ENCODE assay signal across 23 cellular contexts in genomic region chr6:40039042-40039441, GRCh38.
"Had no signal": no experiment of that assay in that cellular context is flagged by ENCODE, and none has a peak within 500 bp of the region (broad histone marks: within the 10 kb centered on the region; RNA-seq: fewer than 3 reads in every experiment).

No MANE protein-coding gene starts in this region.

- H3K4me3 ChIP-seq: esophagus squamous epithelium, gastrocnemius medialis, heart right ventricle, left lung, lower lobe of right lung, mucosa of descending colon had no signal

- H3K27ac Mint-ChIP-seq: dendritic cell treated with granulocyte-macrophage colony-stimulating factor and Interleukin-4, amounts not matched to agents 40 ng/mL and 50 ng/mL, for 4 days; mesothelial cell of epicardium; naive B cell had no signal

- H3K4me1 Mint-ChIP-seq: mesothelial cell of epicardium, naive B cell had no signal

- FAIRE-seq: colon, endothelial cell of umbilical vein, islet of Langerhans, keratinocyte had no signal

- H3K36me3 Mint-ChIP-seq: mesothelial cell of epicardium, naive B cell had no signal

- H3K4me3 Mint-ChIP-seq: dendritic cell treated with granulocyte-macrophage colony-stimulating factor and Interleukin-4, amounts not matched to agents 40 ng/mL and 50 ng/mL, for 4 days; mesothelial cell of epicardium; naive B cell had no signal

- H3K36me3 ChIP-seq: esophagus squamous epithelium, gastrocnemius medialis, heart right ventricle, left lung, lower lobe of right lung had no signal

- H3K9me3 ChIP-seq: gastrocnemius medialis, lower lobe of right lung, mucosa of descending colon had no signal

- DNase-seq: cortex of kidney; effector CD8-positive, alpha-beta T cell; esophagus squamous epithelium; foreskin fibroblast; foreskin melanocyte; gastrocnemius medialis; glutamatergic neuron; head of caudate nucleus; heart right ventricle; hippocampal formation; left cardiac atrium; left ventricle myocardium superior; lower lobe of right lung; mesenchymal stem cell; mucosa of descending colon; naive B cell had no signal

- H3K9me3 Mint-ChIP-seq: dendritic cell treated with granulocyte-macrophage colony-stimulating factor and Interleukin-4, amounts not matched to agents 40 ng/mL and 50 ng/mL, for 4 days had no signal

- H3K27ac ChIP-seq: gastrocnemius medialis, heart right ventricle, left lung, lower lobe of right lung had no signal

- ATAC-seq: gastrocnemius medialis, heart right ventricle, left cardiac atrium, left lung, left ventricle myocardium superior, lower lobe of right lung, mucosa of descending colon had no signal

- H3K27me3 ChIP-seq: esophagus squamous epithelium, gastrocnemius medialis, left lung had no signal

- H3K4me1 ChIP-seq: gastrocnemius medialis, heart right ventricle, left lung, lower lobe of right lung had no signal
